13 cellular contexts compared by ENCODE assay signal in the genomic region with DNA sequence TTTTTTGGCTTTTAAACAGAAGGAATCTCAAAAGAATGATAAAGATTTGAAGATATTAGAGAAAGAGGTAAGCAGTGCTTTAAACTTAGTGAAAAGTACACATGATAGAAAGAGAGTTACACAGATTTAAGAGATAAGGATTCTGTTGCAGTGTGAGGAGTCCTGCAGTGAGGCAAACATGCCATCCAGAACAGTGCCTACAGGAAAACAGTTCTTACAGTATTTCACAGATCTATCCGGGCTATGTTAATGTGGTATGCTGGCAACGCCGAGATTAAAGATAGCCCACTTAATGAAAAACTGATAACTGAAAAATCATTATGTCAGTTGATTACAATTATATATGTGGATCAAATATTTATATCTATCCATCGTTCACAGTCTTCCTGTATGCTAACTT.
"Had no signal": no experiment of that assay in that cellular context is flagged by ENCODE, and none has a peak within 500 bp of the region (broad histone marks: within the 10 kb centered on the region; RNA-seq: fewer than 3 reads in every experiment).

No MANE protein-coding gene starts in this region.

- H3K4me3 Mint-ChIP-seq: activated B cell treated with CpG ODN at 0.5 μM for 24 hours; activated T-helper 1 cell treated with anti-CD3 and anti-CD28 coated beads, Interleukin-12 subunit alpha, Interleukin-12 subunit beta, Interleukin-2, Interleukin-4 antibody, amounts not matched to agents 30 ng/mL and 10 ng/mL and 1 ng/mL, durations not matched to agents 14 hours and 24 hours and 36 hours; neural crest cell had no signal

- ATAC-seq: gastroesophageal sphincter had no signal

- H3K4me1 Mint-ChIP-seq: activated B cell treated with CpG ODN at 0.5 μM for 24 hours had no signal

- H3K27me3 ChIP-seq: colonic mucosa, gastroesophageal sphincter had no signal

- H3K9me3 Mint-ChIP-seq: activated B cell treated with CpG ODN at 0.5 μM for 24 hours; activated T-helper 1 cell treated with anti-CD3 and anti-CD28 coated beads, Interleukin-12 subunit alpha, Interleukin-12 subunit beta, Interleukin-2, Interleukin-4 antibody, amounts not matched to agents 30 ng/mL and 10 ng/mL and 1 ng/mL, durations not matched to agents 14 hours and 24 hours and 36 hours; neural crest cell had no signal

- DNase-seq: activated B cell treated with CpG ODN at 0.5 μM for 24 hours; activated CD4-positive, alpha-beta T cell treated with anti-CD3 and anti-CD28 coated beads, Interleukin-2, amount 50 U/mL, for 4 hours; activated naive CD4-positive, alpha-beta T cell treated with Interleukin-2 at 50 U/mL for 16 hours; caudate nucleus; colonic mucosa; islet precursor cell; left ventricle myocardium inferior; posterior cingulate gyrus; stimulated activated CD4-positive, alpha-beta T cell treated with anti-CD3 and anti-CD28 coated beads, Interleukin-15, amount 100 ng/mL, for 24 hours; T-helper 1 cell had no signal

- H3K4me3 ChIP-seq: colonic mucosa, gastroesophageal sphincter, left ventricle myocardium inferior had no signal

- H3K4me1 ChIP-seq: colonic mucosa, gastroesophageal sphincter, left ventricle myocardium inferior had no signal

- H3K27ac Mint-ChIP-seq: activated B cell treated with CpG ODN at 0.5 μM for 24 hours; activated T-helper 1 cell treated with anti-CD3 and anti-CD28 coated beads, Interleukin-12 subunit alpha, Interleukin-12 subunit beta, Interleukin-2, Interleukin-4 antibody, amounts not matched to agents 30 ng/mL and 10 ng/mL and 1 ng/mL, durations not matched to agents 14 hours and 24 hours and 36 hours had no signal

- H3K36me3 ChIP-seq: colonic mucosa, gastroesophageal sphincter, left ventricle myocardium inferior had no signal

- H3K9me3 ChIP-seq: colonic mucosa, gastroesophageal sphincter, left ventricle myocardium inferior had no signal

- H3K27me3 Mint-ChIP-seq: activated B cell treated with CpG ODN at 0.5 μM for 24 hours had no signal

- H3K27ac ChIP-seq: colonic mucosa, gastroesophageal sphincter, left ventricle myocardium inferior had no signal
